1 cellular context compared by ENCODE assay signal in the genomic region with DNA sequence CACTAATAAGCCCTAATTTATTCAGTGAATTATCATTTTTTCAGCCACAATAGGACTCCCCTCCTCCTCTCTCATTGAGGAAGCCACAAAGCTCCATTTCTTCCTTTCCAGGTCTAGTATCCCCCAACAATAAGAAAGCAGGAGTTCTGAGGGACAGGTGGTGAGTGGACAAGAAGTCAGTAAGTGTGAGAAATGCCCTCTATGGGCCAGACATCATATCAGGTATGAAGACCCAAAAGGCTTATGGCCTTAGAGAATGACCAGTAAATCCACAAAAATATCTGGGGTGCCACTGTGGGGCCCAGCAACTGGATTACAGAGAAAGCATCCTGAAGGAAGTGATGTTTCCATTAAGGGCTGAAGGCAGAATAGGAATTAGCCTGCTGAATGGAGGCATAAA.
TF ChIP-seq lines count a peak whose summit lies in the region.

No MANE protein-coding gene starts in this region.

TF ChIP-seq in HCT116, 20 proteins besides CTCF, POLR2A, EP300 and RAD21:
- TF ChIP-seq POLR2AphosphoS5 (IDR thresholded peaks at IDR 0.05; ENCODE audit: low read depth, low read length) (no peak), TCF7L2 (IDR thresholded peaks at IDR 0.05; ENCODE audit: borderline replicate concordance, extremely low read depth, insufficient read depth, insufficient read length) (no peak), SP1 (IDR thresholded peaks at IDR 0.05; ENCODE audit: low read depth) (no peak), EZH2phosphoT487 (IDR thresholded peaks at IDR 0.05; ENCODE audit: borderline replicate concordance) (no peak), ELF1 (IDR thresholded peaks at IDR 0.05; ENCODE audit: borderline replicate concordance, low read depth) (no peak), ZNF274 (IDR thresholded peaks at IDR 0.05; ENCODE audit: low read depth, low read length) (no peak), EZH2 (IDR thresholded peaks at IDR 0.05) (no peak), ZFX (IDR thresholded peaks at IDR 0.05) (no peak), SRF (IDR thresholded peaks at IDR 0.05; ENCODE audit: low read depth) (no peak), JUND (IDR thresholded peaks at IDR 0.05) (no peak), YY1 (IDR thresholded peaks at IDR 0.05; ENCODE audit: extremely low read depth, insufficient replicate concordance, low read depth, low read length) (no peak), CEBPB (IDR thresholded peaks at IDR 0.05; ENCODE audit: low read depth) (no peak), EGR1 (IDR thresholded peaks at IDR 0.05; ENCODE audit: low read depth) (no peak), CBX3 (IDR thresholded peaks at IDR 0.05; ENCODE audit: low read depth) (no peak), FOSL1 (IDR thresholded peaks at IDR 0.05; ENCODE audit: low read depth) (no peak), SIN3A (IDR thresholded peaks at IDR 0.05; ENCODE audit: low read depth) (no peak)
- TF ChIP-seq, protein P1, sequence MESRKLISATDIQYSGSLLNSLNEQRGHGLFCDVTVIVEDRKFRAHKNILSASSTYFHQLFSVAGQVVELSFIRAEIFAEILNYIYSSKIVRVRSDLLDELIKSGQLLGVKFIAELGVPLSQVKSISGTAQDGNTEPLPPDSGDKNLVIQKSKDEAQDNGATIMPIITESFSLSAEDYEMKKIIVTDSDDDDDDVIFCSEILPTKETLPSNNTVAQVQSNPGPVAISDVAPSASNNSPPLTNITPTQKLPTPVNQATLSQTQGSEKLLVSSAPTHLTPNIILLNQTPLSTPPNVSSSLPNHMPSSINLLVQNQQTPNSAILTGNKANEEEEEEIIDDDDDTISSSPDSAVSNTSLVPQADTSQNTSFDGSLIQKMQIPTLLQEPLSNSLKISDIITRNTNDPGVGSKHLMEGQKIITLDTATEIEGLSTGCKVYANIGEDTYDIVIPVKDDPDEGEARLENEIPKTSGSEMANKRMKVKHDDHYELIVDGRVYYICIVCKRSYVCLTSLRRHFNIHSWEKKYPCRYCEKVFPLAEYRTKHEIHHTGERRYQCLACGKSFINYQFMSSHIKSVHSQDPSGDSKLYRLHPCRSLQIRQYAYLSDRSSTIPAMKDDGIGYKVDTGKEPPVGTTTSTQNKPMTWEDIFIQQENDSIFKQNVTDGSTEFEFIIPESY (IDR thresholded peaks at IDR 0.05; ENCODE audit: extremely low read depth, insufficient replicate concordance, low read length) = no peak
- TF ChIP-seq, protein P2, sequence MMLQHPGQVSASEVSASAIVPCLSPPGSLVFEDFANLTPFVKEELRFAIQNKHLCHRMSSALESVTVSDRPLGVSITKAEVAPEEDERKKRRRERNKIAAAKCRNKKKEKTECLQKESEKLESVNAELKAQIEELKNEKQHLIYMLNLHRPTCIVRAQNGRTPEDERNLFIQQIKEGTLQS (IDR thresholded peaks at IDR 0.05) = no peak
- TF ChIP-seq, protein P3, sequence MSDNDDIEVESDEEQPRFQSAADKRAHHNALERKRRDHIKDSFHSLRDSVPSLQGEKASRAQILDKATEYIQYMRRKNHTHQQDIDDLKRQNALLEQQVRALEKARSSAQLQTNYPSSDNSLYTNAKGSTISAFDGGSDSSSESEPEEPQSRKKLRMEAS (IDR thresholded peaks at IDR 0.05) = no peak
- TF ChIP-seq, protein P4, sequence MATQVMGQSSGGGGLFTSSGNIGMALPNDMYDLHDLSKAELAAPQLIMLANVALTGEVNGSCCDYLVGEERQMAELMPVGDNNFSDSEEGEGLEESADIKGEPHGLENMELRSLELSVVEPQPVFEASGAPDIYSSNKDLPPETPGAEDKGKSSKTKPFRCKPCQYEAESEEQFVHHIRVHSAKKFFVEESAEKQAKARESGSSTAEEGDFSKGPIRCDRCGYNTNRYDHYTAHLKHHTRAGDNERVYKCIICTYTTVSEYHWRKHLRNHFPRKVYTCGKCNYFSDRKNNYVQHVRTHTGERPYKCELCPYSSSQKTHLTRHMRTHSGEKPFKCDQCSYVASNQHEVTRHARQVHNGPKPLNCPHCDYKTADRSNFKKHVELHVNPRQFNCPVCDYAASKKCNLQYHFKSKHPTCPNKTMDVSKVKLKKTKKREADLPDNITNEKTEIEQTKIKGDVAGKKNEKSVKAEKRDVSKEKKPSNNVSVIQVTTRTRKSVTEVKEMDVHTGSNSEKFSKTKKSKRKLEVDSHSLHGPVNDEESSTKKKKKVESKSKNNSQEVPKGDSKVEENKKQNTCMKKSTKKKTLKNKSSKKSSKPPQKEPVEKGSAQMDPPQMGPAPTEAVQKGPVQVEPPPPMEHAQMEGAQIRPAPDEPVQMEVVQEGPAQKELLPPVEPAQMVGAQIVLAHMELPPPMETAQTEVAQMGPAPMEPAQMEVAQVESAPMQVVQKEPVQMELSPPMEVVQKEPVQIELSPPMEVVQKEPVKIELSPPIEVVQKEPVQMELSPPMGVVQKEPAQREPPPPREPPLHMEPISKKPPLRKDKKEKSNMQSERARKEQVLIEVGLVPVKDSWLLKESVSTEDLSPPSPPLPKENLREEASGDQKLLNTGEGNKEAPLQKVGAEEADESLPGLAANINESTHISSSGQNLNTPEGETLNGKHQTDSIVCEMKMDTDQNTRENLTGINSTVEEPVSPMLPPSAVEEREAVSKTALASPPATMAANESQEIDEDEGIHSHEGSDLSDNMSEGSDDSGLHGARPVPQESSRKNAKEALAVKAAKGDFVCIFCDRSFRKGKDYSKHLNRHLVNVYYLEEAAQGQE (IDR thresholded peaks at IDR 0.05; ENCODE audit: low read depth) = no peak
